1 cellular context compared by ENCODE assay signal in the genomic region with DNA sequence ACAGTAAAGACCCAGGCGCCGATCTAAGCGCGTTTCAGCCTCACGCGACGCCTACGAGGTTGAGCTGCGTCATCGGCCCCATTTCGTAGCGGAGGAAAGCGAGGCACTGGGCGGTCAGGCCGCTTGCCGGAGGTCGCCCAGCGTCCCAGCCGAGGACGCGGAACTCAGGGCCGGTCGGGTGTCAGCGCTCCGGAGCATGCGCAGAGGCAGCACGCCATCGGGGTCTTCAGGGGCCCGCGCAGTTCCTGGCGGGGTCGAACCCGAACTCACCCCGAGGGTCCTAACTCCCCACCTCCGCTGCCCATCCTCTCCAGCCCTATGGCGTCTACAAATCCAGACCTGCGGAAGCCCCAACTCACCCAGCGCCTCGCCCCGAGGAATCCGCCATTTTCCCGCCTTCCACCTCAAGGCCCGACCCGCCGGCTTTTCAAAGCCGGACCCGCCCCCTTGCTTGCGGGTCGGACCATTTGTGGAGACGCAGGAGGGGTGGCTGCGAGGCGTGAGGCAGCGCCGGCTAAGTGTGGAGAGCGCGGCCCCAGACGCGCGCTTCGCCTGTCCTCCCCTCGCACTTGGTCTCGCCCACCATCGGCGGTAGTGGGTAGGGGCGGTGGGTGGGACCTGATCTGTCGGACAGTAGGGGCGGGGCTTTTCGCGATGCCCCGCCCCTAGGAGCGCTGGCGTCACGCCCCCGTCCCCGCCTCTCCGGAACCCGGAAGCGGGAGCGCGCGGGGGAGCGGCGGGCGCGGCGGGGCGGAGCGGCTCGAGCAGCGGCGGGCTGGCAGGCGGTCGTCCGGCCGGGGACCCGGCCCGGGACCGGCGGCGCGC.
TF ChIP-seq lines count a peak whose summit lies in the region.

TSS of gene HAUS8 (minus strand) at position 418 of the 825 bp plus-strand sequence. CDS start at position 388, 30 bp downstream.
TSS of gene MYO9B (plus strand) at position 743 of the 825 bp plus-strand sequence. CDS start 25,941 bp downstream, outside the sequence.

TF ChIP-seq in HepG2, 621 proteins besides CTCF, POLR2A, EP300 and RAD21 (continued from another document and continues in another):
- TF ChIP-seq, protein P1, sequence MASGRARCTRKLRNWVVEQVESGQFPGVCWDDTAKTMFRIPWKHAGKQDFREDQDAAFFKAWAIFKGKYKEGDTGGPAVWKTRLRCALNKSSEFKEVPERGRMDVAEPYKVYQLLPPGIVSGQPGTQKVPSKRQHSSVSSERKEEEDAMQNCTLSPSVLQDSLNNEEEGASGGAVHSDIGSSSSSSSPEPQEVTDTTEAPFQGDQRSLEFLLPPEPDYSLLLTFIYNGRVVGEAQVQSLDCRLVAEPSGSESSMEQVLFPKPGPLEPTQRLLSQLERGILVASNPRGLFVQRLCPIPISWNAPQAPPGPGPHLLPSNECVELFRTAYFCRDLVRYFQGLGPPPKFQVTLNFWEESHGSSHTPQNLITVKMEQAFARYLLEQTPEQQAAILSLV (CRISPR knock-in tag; IDR thresholded peaks at IDR 0.05; ENCODE audit: borderline replicate concordance) = no peak
- TF ChIP-seq, protein P2, sequence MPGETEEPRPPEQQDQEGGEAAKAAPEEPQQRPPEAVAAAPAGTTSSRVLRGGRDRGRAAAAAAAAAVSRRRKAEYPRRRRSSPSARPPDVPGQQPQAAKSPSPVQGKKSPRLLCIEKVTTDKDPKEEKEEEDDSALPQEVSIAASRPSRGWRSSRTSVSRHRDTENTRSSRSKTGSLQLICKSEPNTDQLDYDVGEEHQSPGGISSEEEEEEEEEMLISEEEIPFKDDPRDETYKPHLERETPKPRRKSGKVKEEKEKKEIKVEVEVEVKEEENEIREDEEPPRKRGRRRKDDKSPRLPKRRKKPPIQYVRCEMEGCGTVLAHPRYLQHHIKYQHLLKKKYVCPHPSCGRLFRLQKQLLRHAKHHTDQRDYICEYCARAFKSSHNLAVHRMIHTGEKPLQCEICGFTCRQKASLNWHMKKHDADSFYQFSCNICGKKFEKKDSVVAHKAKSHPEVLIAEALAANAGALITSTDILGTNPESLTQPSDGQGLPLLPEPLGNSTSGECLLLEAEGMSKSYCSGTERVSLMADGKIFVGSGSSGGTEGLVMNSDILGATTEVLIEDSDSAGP (CRISPR knock-in tag; IDR thresholded peaks at IDR 0.05; ENCODE audit: borderline replicate concordance) = peak; percentile 74; the same call in 1 of the 2 replicates
- TF ChIP-seq GTF3A (CRISPR knock-in tag; conservative IDR thresholded peaks at IDR 0.05) = peak; percentile 90; the same call in 1 of the 2 replicates
- TF ChIP-seq PHF5A (CRISPR knock-in tag; IDR thresholded peaks at IDR 0.05; ENCODE audit: low read depth, unreplicated experiment) = no peak
- TF ChIP-seq ZNF564 (CRISPR knock-in tag; IDR thresholded peaks at IDR 0.05) = no peak
- TF ChIP-seq RBM39 (IDR thresholded peaks at IDR 0.05; ENCODE audit: low read depth, low read length, poor library complexity, severe bottlenecking) = peak; percentile 72
- TF ChIP-seq, protein P3, sequence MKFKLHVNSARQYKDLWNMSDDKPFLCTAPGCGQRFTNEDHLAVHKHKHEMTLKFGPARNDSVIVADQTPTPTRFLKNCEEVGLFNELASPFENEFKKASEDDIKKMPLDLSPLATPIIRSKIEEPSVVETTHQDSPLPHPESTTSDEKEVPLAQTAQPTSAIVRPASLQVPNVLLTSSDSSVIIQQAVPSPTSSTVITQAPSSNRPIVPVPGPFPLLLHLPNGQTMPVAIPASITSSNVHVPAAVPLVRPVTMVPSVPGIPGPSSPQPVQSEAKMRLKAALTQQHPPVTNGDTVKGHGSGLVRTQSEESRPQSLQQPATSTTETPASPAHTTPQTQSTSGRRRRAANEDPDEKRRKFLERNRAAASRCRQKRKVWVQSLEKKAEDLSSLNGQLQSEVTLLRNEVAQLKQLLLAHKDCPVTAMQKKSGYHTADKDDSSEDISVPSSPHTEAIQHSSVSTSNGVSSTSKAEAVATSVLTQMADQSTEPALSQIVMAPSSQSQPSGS (CRISPR knock-in tag; IDR thresholded peaks at IDR 0.05) = peak; percentile 67
- TF ChIP-seq ZNF550 (CRISPR knock-in tag; IDR thresholded peaks at IDR 0.05; ENCODE audit: borderline replicate concordance) = no peak
- TF ChIP-seq ZNF552 (CRISPR knock-in tag; IDR thresholded peaks at IDR 0.05; ENCODE audit: borderline replicate concordance) = peak; percentile 49; the same call in 1 of the 2 replicates
- TF ChIP-seq, protein P4, sequence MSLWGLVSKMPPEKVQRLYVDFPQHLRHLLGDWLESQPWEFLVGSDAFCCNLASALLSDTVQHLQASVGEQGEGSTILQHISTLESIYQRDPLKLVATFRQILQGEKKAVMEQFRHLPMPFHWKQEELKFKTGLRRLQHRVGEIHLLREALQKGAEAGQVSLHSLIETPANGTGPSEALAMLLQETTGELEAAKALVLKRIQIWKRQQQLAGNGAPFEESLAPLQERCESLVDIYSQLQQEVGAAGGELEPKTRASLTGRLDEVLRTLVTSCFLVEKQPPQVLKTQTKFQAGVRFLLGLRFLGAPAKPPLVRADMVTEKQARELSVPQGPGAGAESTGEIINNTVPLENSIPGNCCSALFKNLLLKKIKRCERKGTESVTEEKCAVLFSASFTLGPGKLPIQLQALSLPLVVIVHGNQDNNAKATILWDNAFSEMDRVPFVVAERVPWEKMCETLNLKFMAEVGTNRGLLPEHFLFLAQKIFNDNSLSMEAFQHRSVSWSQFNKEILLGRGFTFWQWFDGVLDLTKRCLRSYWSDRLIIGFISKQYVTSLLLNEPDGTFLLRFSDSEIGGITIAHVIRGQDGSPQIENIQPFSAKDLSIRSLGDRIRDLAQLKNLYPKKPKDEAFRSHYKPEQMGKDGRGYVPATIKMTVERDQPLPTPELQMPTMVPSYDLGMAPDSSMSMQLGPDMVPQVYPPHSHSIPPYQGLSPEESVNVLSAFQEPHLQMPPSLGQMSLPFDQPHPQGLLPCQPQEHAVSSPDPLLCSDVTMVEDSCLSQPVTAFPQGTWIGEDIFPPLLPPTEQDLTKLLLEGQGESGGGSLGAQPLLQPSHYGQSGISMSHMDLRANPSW (CRISPR knock-in tag; IDR thresholded peaks at IDR 0.05; ENCODE audit: borderline replicate concordance) = 0 out of 2 replicates have a peak, but pooled peaks have one; percentile 54
- peak; percentile 63; the same call in 1 of the 2 replicates for TF ChIP-seq ZNF335 (CRISPR knock-in tag; IDR thresholded peaks at IDR 0.05)
- TF ChIP-seq ZNF274 (CRISPR knock-in tag; IDR thresholded peaks at IDR 0.05) = peak; percentile 15; the same call in 1 of the 2 replicates
- peak; percentile 83 for TF ChIP-seq ZBTB7A (CRISPR knock-in tag; IDR thresholded peaks at IDR 0.05)
- TF ChIP-seq, protein P5, sequence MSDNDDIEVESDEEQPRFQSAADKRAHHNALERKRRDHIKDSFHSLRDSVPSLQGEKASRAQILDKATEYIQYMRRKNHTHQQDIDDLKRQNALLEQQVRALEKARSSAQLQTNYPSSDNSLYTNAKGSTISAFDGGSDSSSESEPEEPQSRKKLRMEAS (IDR thresholded peaks at IDR 0.05) = peak; percentile 88
- TF ChIP-seq SPEN (CRISPR knock-in tag; IDR thresholded peaks at IDR 0.05; ENCODE audit: low read depth) = peak; percentile 78; the same call in 1 of the 2 replicates
- TF ChIP-seq FOXK1 (CRISPR knock-in tag; IDR thresholded peaks at IDR 0.05; ENCODE audit: borderline replicate concordance, low read depth) = 0 out of 2 replicates have a peak, but pooled peaks have one; percentile 14
- TF ChIP-seq, protein P6, sequence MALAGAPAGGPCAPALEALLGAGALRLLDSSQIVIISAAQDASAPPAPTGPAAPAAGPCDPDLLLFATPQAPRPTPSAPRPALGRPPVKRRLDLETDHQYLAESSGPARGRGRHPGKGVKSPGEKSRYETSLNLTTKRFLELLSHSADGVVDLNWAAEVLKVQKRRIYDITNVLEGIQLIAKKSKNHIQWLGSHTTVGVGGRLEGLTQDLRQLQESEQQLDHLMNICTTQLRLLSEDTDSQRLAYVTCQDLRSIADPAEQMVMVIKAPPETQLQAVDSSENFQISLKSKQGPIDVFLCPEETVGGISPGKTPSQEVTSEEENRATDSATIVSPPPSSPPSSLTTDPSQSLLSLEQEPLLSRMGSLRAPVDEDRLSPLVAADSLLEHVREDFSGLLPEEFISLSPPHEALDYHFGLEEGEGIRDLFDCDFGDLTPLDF (CRISPR knock-in tag; IDR thresholded peaks at IDR 0.05) = peak; percentile 97
- no peak for TF ChIP-seq PCBP2 (optimal IDR thresholded peaks at IDR 0.05; ENCODE audit: low read depth, low read length, poor library complexity, severe bottlenecking)
- TF ChIP-seq, protein P7, sequence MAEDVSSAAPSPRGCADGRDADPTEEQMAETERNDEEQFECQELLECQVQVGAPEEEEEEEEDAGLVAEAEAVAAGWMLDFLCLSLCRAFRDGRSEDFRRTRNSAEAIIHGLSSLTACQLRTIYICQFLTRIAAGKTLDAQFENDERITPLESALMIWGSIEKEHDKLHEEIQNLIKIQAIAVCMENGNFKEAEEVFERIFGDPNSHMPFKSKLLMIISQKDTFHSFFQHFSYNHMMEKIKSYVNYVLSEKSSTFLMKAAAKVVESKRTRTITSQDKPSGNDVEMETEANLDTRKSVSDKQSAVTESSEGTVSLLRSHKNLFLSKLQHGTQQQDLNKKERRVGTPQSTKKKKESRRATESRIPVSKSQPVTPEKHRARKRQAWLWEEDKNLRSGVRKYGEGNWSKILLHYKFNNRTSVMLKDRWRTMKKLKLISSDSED (CRISPR knock-in tag; IDR thresholded peaks at IDR 0.05) = no peak
- no peak for TF ChIP-seq ZNF17 (CRISPR knock-in tag; IDR thresholded peaks at IDR 0.05)
- no peak for TF ChIP-seq ZNF318 (CRISPR knock-in tag; IDR thresholded peaks at IDR 0.05)
- no peak for TF ChIP-seq ONECUT2 (CRISPR knock-in tag; IDR thresholded peaks at IDR 0.05)
- peak; percentile 21; the same call in 1 of the 2 replicates for TF ChIP-seq ZNF136 (CRISPR knock-in tag; IDR thresholded peaks at IDR 0.05; ENCODE audit: low read depth)
- TF ChIP-seq RFXANK (CRISPR knock-in tag; IDR thresholded peaks at IDR 0.05) = no peak
- no peak for TF ChIP-seq ZNF776 (CRISPR knock-in tag; IDR thresholded peaks at IDR 0.05)
- TF ChIP-seq ZNF24 (IDR thresholded peaks at IDR 0.05) = no peak
- TF ChIP-seq SYNCRIP (IDR thresholded peaks at IDR 0.05; ENCODE audit: insufficient read depth, low read depth, low read length) = no peak
- TF ChIP-seq, protein P8, sequence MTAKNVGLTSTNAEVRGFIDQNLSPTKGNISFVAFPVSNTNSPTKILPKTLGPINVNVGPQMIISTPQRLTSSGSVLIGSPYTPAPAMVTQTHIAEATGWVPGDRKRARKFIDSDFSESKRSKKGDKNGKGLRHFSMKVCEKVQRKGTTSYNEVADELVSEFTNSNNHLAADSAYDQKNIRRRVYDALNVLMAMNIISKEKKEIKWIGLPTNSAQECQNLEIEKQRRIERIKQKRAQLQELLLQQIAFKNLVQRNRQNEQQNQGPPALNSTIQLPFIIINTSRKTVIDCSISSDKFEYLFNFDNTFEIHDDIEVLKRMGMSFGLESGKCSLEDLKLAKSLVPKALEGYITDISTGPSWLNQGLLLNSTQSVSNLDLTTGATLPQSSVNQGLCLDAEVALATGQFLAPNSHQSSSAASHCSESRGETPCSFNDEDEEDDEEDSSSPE (CRISPR knock-in tag; IDR thresholded peaks at IDR 0.05) = peak; percentile 99
- TF ChIP-seq ESRRA (CRISPR knock-in tag; IDR thresholded peaks at IDR 0.05; ENCODE audit: low read depth) = peak; percentile 46; the same call in 1 of the 2 replicates
- peak; percentile 69; the same call in 1 of the 2 replicates for TF ChIP-seq KLF12 (CRISPR knock-in tag; IDR thresholded peaks at IDR 0.05; ENCODE audit: borderline replicate concordance)
- TF ChIP-seq ZMYM3 (CRISPR knock-in tag; IDR thresholded peaks at IDR 0.05) = peak; percentile 77; the same call in 1 of the 2 replicates
- no peak for TF ChIP-seq HIVEP1 (CRISPR knock-in tag; IDR thresholded peaks at IDR 0.05)
- TF ChIP-seq XBP1 (CRISPR knock-in tag; IDR thresholded peaks at IDR 0.05) = 0 out of 2 replicates have a peak, but pooled peaks have one; percentile 43
- TF ChIP-seq PLRG1 (conservative IDR thresholded peaks at IDR 0.05) = no peak
- TF ChIP-seq FLYWCH1 (CRISPR knock-in tag; IDR thresholded peaks at IDR 0.05) = 0 out of 2 replicates have a peak, but pooled peaks have one; percentile 59
- no peak; the same call in 1 of the 2 replicates for TF ChIP-seq DNMT1 (CRISPR knock-in tag; IDR thresholded peaks at IDR 0.05)
